In the genomic region with DNA sequence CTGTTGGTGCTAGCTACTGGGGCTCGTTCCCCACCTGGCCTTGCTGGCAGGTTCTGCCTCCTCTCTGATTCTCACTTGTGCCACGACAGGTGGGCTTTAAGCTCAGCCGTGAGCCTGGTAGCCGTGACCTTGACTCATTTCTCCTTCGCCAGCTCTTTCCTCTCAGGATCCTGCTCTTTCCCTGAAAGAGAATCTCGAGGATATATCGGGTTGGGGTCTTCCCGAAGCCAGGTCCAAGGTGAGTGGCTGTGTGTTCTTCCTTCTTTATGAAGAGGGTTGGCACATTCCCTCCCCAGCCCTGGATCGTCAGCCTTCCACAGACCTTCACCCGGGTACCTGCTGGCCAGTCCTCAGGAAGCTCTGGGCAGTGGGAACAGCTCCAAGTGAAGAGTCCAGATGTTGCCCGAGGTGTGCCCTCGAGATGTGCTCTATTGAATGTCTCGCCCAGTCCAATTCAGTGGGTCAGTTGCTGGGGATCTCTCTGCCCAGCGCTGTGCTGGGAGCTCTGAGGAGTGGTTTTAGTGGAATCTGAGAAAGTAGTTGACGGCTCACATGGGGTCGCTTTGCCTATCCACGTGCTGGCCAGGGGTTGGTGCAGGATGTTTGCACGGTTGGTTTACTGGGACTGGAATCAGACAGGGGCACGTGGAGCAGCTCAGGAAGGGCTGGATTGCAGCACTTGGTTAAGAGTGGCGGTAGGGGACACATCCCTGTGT, we compare ENCODE assay signal across 10 cellular contexts. TPM values are rescaled to one million over a fixed set of nuclear protein-coding genes. Genes with fewer than 3 reads are reported as not detected.
DNase-seq lines count a peak whose midpoint lies in the region; ATAC-seq and TF ChIP-seq lines count a peak whose summit lies in the region.
"Had no signal": no experiment of that assay in that cellular context is flagged by ENCODE, and none has a peak within 500 bp of the region (broad histone marks: within the 10 kb centered on the region; RNA-seq: fewer than 3 reads in every experiment).

No MANE protein-coding gene starts in this region.

- 93 to 94% methylated on average over 20 of the region's 20 CpGs for WGBS in GM23248 (ENCODE audit: low coverage in 1 of 2, low lambda C conversion rate in 2 of 2, missing lambda C conversion rate in 2 of 2), 2 experiments
- WGBS in trophoblast cell (ENCODE audit: extremely low coverage, insufficient coverage, insufficient read length), result no CpG with 5 or more reads among the region's 20 CpGs

- H3K9me3 ChIP-seq in GM23248 (ENCODE audit: low read depth) (no peaks in the 10 kb centered on the region), PC-3 (ENCODE audit: low read length) (no peaks in the 10 kb centered on the region), endocrine pancreas (ENCODE audit: control insufficient read depth, low read length) (no peaks in the 10 kb centered on the region), trophoblast cell (ENCODE audit: insufficient read depth, low read depth, low read length) (peaks cover 4% of the 10 kb centered on the region)

- no peak overlapping the region for H4K91ac ChIP-seq in trophoblast cell (ENCODE audit: low read depth, low read length)

- no peaks in the 10 kb centered on the region for H3K9me2 ChIP-seq in GM23248 (ENCODE audit: insufficient read depth)
- H3K9me2 ChIP-seq in PC-3 (replicated peaks; ENCODE audit: low read length), result no peaks in the 10 kb centered on the region

- H2BK120ac ChIP-seq in trophoblast cell (ENCODE audit: insufficient read depth, low read length, poor library complexity), result no peak overlapping the region

- CTCF ChIA-PET in PC-3 (lab: Charles Lee), result no interaction called here

- H3K4me2 ChIP-seq in GM23248 (ENCODE audit: unreplicated experiment) (peak overlapping the region; percentile 87), PC-3 (ENCODE audit: low read length) (peak overlapping the region; percentile 96), trophoblast cell (ENCODE audit: low read length) (peak overlapping the region; percentile 89)

- H3K9ac ChIP-seq in GM23248 (no peak overlapping the region), PC-3 (ENCODE audit: low read length) (no peak overlapping the region), endocrine pancreas (ENCODE audit: control insufficient read depth, insufficient read depth, low read length) (peak overlapping the region; percentile 26), trophoblast cell (ENCODE audit: low read length) (no peak overlapping the region)

- in situ Hi-C loops in GM23248 (cut with MboI), result no loop called here

- H3K4me1 ChIP-seq in GM23248 (ENCODE audit: insufficient read depth), result peaks cover 4% of the 10 kb centered on the region; the same call in 1 of the 2 replicates
- peaks cover 18% of the 10 kb centered on the region for H3K4me1 ChIP-seq in PC-3 (ENCODE audit: insufficient read depth, low read length)
- H3K4me1 ChIP-seq in endocrine pancreas (ENCODE audit: control insufficient read depth, insufficient read depth, low read length), result no peaks in the 10 kb centered on the region
- H3K4me1 ChIP-seq in trophoblast cell (ENCODE audit: control insufficient read depth in 1 of 2, insufficient read depth in 2 of 2, low read length in 2 of 2), result peaks cover 13 to 18% of the 10 kb centered on the region in 2 experiments

- peak overlapping the region; percentile 47 for H4K12ac ChIP-seq in trophoblast cell (ENCODE audit: low read depth, low read length)

- ATAC-seq in PC-3, result no peak
- no peak for ATAC-seq in Right ventricle myocardium superior (ENCODE audit: poor library complexity)
- no peak for ATAC-seq in sciatic nerve

- POLR2A ChIA-PET in PC-3 (lab: Charles Lee; ENCODE audit: unreplicated experiment), result no interaction called here

- no peak overlapping the region for H3K14ac ChIP-seq in trophoblast cell (ENCODE audit: low read length)

- DNase-seq in GM23248 (no peak), PC-3 (no peak), trophoblast cell (no peak), nucleus accumbens (lab: John Stamatoyannopoulos, UW) (no peak), Right ventricle myocardium superior (no peak), sciatic nerve (ENCODE audit: low spot score) (no peak), SHP77 (lab: John Stamatoyannopoulos, UW) (no peak)
- DNase-seq: stimulated activated CD8-positive, alpha-beta memory T cell treated with anti-CD3 and anti-CD28 coated beads, Interleukin-4, amount 100 ng/mL, for 48 hours had no signal

- intact Hi-C loops in PC-3 (cut with micrococcal nuclease) (no loop called here), Right ventricle myocardium superior (cut with DNase I) (no loop called here), sciatic nerve (cut with DNase I) (no loop called here)

- H2AK5ac ChIP-seq in trophoblast cell (ENCODE audit: low read length), result no peak overlapping the region

- peaks cover 18% of the 10 kb centered on the region for H3F3A ChIP-seq in GM23248 (ENCODE audit: insufficient read depth)
- H3F3A ChIP-seq in PC-3 (ENCODE audit: low read length, unreplicated experiment), result no peaks in the 10 kb centered on the region

- H3K79me2 ChIP-seq in GM23248 (ENCODE audit: insufficient read depth) (peaks cover 39% of the 10 kb centered on the region), PC-3 (ENCODE audit: low read length) (peaks cover 43% of the 10 kb centered on the region), trophoblast cell (ENCODE audit: control insufficient read depth, insufficient read depth, low read length, poor library complexity) (peaks cover 5% of the 10 kb centered on the region)

- no peak for TF ChIP-seq CTCF in PC-3 (conservative IDR thresholded peaks at IDR 0.05; ENCODE audit: low read depth, low read length)

- H3K27me3 ChIP-seq in GM23248 (replicated peaks; ENCODE audit: insufficient read depth) (no peaks in the 10 kb centered on the region), PC-3 (ENCODE audit: low read length) (no peaks in the 10 kb centered on the region), endocrine pancreas (ENCODE audit: control insufficient read depth, insufficient read depth, low read length) (no peaks in the 10 kb centered on the region), trophoblast cell (ENCODE audit: insufficient read depth, low read length) (no peaks in the 10 kb centered on the region)

- TSS peak; percentile 29 for BruUV-seq in PC-3 (replicated peaks; lab: Mats Ljungman, UMichigan)

- H4K8ac ChIP-seq in trophoblast cell (ENCODE audit: low read depth, low read length), result no peak overlapping the region

- H3K79me1 ChIP-seq in trophoblast cell (ENCODE audit: low read length), result peaks cover 5% of the 10 kb centered on the region

- H2AFZ ChIP-seq in GM23248 (no peak overlapping the region), PC-3 (ENCODE audit: low read length) (no peak overlapping the region), trophoblast cell (ENCODE audit: insufficient read depth, low read length, poor library complexity) (no peak overlapping the region)

- H3K4ac ChIP-seq in trophoblast cell (ENCODE audit: low read depth, low read length), result peak overlapping the region; percentile 36

- H2BK12ac ChIP-seq in trophoblast cell (ENCODE audit: low read length), result no peak overlapping the region

- H4K20me1 ChIP-seq in GM23248 (ENCODE audit: insufficient read depth), result no peaks in the 10 kb centered on the region
- H4K20me1 ChIP-seq in PC-3 (ENCODE audit: low read length), result no peaks in the 10 kb centered on the region

- H3K36me3 ChIP-seq in GM23248 (ENCODE audit: low read depth), result no peaks in the 10 kb centered on the region
- no peaks in the 10 kb centered on the region for H3K36me3 ChIP-seq in PC-3 (ENCODE audit: low read depth, low read length)
- no peaks in the 10 kb centered on the region for H3K36me3 ChIP-seq in endocrine pancreas (ENCODE audit: control insufficient read depth, insufficient read depth, low read length)
- H3K36me3 ChIP-seq in trophoblast cell (ENCODE audit: control insufficient read depth in 1 of 2, insufficient read depth in 2 of 2, low read length in 2 of 2), result peaks cover 4 to 5% of the 10 kb centered on the region in 2 experiments

- H3K18ac ChIP-seq in trophoblast cell (ENCODE audit: low read length), result no peak overlapping the region

- no peak overlapping the region for H2BK5ac ChIP-seq in trophoblast cell (ENCODE audit: low read depth, low read length, poor library complexity)

- H3K4me3 ChIP-seq in GM23248 (peak overlapping the region; percentile 87; the same call in 1 of the 2 replicates), PC-3 (ENCODE audit: low read length) (peak overlapping the region; percentile 90; the same call in 1 of the 2 replicates), endocrine pancreas (ENCODE audit: control insufficient read depth, insufficient read depth, low read length) (peak overlapping the region; percentile 11), trophoblast cell (ENCODE audit: low read depth, low read length) (no peak overlapping the region)

- peak overlapping the region; percentile 43 for H3K23ac ChIP-seq in trophoblast cell (ENCODE audit: low read length)

- no peak overlapping the region for H3K27ac ChIP-seq in GM23248
- H3K27ac ChIP-seq in PC-3 (ENCODE audit: low read length), result no peak overlapping the region
- H3K27ac ChIP-seq in trophoblast cell (ENCODE audit: low read depth, low read length), result no peak overlapping the region
- H3K27ac ChIP-seq: epithelial cell of prostate had no signal

RNA-seq across cellular contexts. Expression of gene ZNF74, which starts 1.4 kb away (rescaled TPM):
- 8.0 and 11.5 TPM in 2 replicates for total RNA-seq in GM23248 (2014; rRNA removed; shearing (Covaris generic))
- 3.7 TPM in 2 replicates for polyA plus RNA-seq in GM23248 (2016; fragmentation: Nextera tagmentation; extraction: Ambion mirVana)
- total RNA-seq in PC-3 (2014; rRNA removed) (11.1 and 18.5 TPM in 2 replicates), Right ventricle myocardium superior (5.9 TPM), sciatic nerve (10.8 TPM)
- 7.3 and 7.6 TPM in 2 replicates for polyA plus RNA-seq in trophoblast cell (2013)

RNA-seq across cellular contexts. Expression of gene SCARF2, which starts 42.3 kb away (rescaled TPM):
- total RNA-seq in GM23248 (2014; rRNA removed; shearing (Covaris generic)), result 45.6 and 46.9 TPM in 2 replicates
- polyA plus RNA-seq in GM23248 (2016; fragmentation: Nextera tagmentation; extraction: Ambion mirVana), result 7.9 and 10.2 TPM in 2 replicates
- 2.7 and 5.4 TPM in 2 replicates for total RNA-seq in PC-3 (2014; rRNA removed)
- 11.7 and 12.2 TPM in 2 replicates for polyA plus RNA-seq in trophoblast cell (2013)
- total RNA-seq in Right ventricle myocardium superior, result 2.6 TPM
- 30.6 TPM for total RNA-seq in sciatic nerve
